Comparison of ENCODE assay signal across 26 cellular contexts in the genomic region with DNA sequence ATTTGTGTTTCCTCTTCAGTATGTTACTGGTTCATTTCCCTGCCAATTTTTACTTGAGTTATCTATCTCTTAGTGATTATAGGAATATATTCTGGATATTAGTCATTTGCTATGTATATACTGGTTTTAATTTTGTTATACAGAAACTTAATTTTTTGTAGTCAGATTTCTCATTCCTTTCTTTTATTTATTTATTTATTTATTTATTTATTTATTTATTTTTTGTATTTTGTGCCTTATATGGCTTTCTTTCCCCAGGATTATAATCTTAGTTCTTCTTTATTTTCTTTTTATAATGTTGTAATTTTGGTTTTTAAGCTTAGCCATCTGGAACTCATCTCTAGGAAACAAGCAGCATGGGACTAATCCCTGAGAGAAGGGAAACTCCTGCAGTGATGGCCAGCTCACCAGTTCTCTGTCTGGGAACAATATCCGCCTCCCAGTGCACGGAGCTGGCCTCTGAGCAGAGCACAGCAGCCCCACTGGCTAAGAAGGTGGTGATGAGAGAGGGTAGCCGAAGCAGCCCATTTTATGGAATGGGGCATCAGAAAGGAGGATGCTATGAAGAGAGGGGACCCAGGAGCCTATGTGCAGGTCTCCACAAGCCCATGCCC. TPM values are rescaled to one million over a fixed set of nuclear protein-coding genes. Genes with fewer than 3 reads are reported as not detected.
"Had no signal": no experiment of that assay in that cellular context is flagged by ENCODE, and none has a peak within 500 bp of the region (broad histone marks: within the 10 kb centered on the region; RNA-seq: fewer than 3 reads in every experiment).

No MANE protein-coding gene starts in this region.

- H3K27me3 Mint-ChIP-seq: activated CD4-positive, alpha-beta T cell treated with anti-CD3 and anti-CD28 coated beads for 36 hours; activated naive CD8-positive, alpha-beta T cell had no signal

- H3K27ac Mint-ChIP-seq: activated CD4-positive, alpha-beta T cell treated with anti-CD3 and anti-CD28 coated beads for 36 hours; activated naive CD8-positive, alpha-beta T cell; endodermal cell; nephron progenitor cell; stimulated activated naive B cell treated with anti-CD40 and anti-IgM and Interleukin-4, amounts not matched to agents 10 μg/mL and 1 μg/mL and 100 μg/mL, for 72 hours had no signal

- H3K27me3 ChIP-seq: breast epithelium, hepatocyte, stomach, thyroid gland, upper lobe of left lung had no signal

- H3K27ac ChIP-seq: breast epithelium, hepatocyte, lower lobe of right lung, parathyroid adenoma, stomach, thyroid gland, upper lobe of left lung had no signal

- H3K4me1 ChIP-seq: breast epithelium had no signal

- H3K9me3 ChIP-seq: breast epithelium, lower lobe of right lung, mucosa of descending colon, stomach, thyroid gland, upper lobe of left lung had no signal

- H3K4me3 Mint-ChIP-seq: activated CD4-positive, alpha-beta T cell treated with anti-CD3 and anti-CD28 coated beads for 36 hours; activated naive CD8-positive, alpha-beta T cell; endodermal cell; nephron progenitor cell; stimulated activated naive B cell treated with anti-CD40 and anti-IgM and Interleukin-4, amounts not matched to agents 10 μg/mL and 1 μg/mL and 100 μg/mL, for 72 hours had no signal

- H3K36me3 Mint-ChIP-seq: activated naive CD8-positive, alpha-beta T cell; stimulated activated naive B cell treated with anti-CD40 and anti-IgM and Interleukin-4, amounts not matched to agents 10 μg/mL and 1 μg/mL and 100 μg/mL, for 72 hours had no signal

- H3K9me3 Mint-ChIP-seq: endodermal cell; stimulated activated naive B cell treated with anti-CD40 and anti-IgM and Interleukin-4, amounts not matched to agents 10 μg/mL and 1 μg/mL and 100 μg/mL, for 72 hours had no signal

- ATAC-seq: activated CD4-positive, alpha-beta T cell treated with anti-CD3 and anti-CD28 coated beads for 36 hours; esophagus mucosa; lower lobe of right lung; mucosa of descending colon; right cardiac atrium; stimulated activated naive B cell treated with anti-CD40 and anti-IgM and Interleukin-4, amounts not matched to agents 10 μg/mL and 1 μg/mL and 100 μg/mL, for 72 hours had no signal

- DNase-seq: activated CD4-positive, alpha-beta T cell treated with anti-CD3 and anti-CD28 coated beads for 36 hours; activated CD4-positive, alpha-beta T cell treated with anti-CD3 and anti-CD28 coated beads, Interleukin-2, amount 50 U/mL, for 4 hours; activated CD4-positive, CD25-positive, alpha-beta regulatory T cell; activated effector memory CD4-positive, alpha-beta T cell treated with Interleukin-2 at 50 U/mL for 16 hours; activated naive CD4-positive, alpha-beta T cell treated with Interleukin-2 at 50 U/mL for 16 hours; activated T-cell treated with anti-CD3 and anti-CD28 coated beads for 4 hours; amygdala; central memory CD4-positive, alpha-beta T cell; endodermal cell; foreskin melanocyte; glutamatergic neuron; lower lobe of right lung; mesendoderm; mucosa of descending colon; nephron progenitor cell; stimulated activated CD4-positive, alpha-beta T cell treated with anti-CD3 and anti-CD28 coated beads, Interleukin-15, amount 100 ng/mL, for 24 hours; stimulated activated naive B cell treated with anti-CD40 and anti-IgM and Interleukin-4, amounts not matched to agents 10 μg/mL and 1 μg/mL and 100 μg/mL, for 72 hours; stomach; thyroid gland; upper lobe of left lung had no signal

- H3K36me3 ChIP-seq: breast epithelium, lower lobe of right lung, stomach, thyroid gland, upper lobe of left lung had no signal

- H3K4me3 ChIP-seq: breast epithelium, hepatocyte, lower lobe of right lung, mucosa of descending colon, stomach, thyroid gland, upper lobe of left lung had no signal

RNA-seq across cellular contexts. Expression of gene ADORA2B, which starts 54.5 kb away (rescaled TPM):
- total RNA-seq: thyroid gland had no signal
